ENCODE assay signal across 18 cellular contexts in the genomic region with DNA sequence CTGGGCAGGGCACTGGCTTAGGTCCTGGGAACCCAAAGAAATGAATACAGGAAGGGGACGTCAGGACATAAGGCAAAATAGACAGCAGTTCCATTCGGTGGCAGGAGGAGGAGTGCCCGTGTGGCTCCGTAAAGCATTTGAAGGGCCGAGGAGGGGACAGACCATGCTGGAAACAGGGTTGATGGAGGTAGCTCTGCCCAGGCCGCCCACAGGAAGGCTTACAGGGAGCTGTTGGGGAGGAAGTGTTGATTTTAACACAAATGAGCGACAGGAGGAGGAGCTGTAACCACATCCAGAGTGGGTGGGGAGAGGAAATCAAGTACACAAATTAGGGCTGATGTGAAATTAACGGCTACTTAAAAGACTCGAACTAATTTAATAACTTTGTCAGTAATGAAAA. TPM values are rescaled to one million over a fixed set of nuclear protein-coding genes. Genes with fewer than 3 reads are reported as not detected.
DNase-seq lines count a peak whose midpoint lies in the region; ATAC-seq and TF ChIP-seq lines count a peak whose summit lies in the region.
"Had no signal": no experiment of that assay in that cellular context is flagged by ENCODE, and none has a peak within 500 bp of the region (broad histone marks: within the 10 kb centered on the region; RNA-seq: fewer than 3 reads in every experiment).

No MANE protein-coding gene starts in this region.

- no peak for TF ChIP-seq CTCF in chondrocyte (IDR thresholded peaks at IDR 0.05)
- TF ChIP-seq CTCF in neural progenitor cell (IDR thresholded peaks at IDR 0.05): no peak

- peaks cover 3% of the 10 kb centered on the region for H3K4me1 Mint-ChIP-seq in activated naive CD8-positive, alpha-beta T cell treated with anti-CD3 and anti-CD28 coated beads, Interleukin-2, amount 10 ng/mL, durations not matched to agents 7 days and 5 days
- no peaks in the 10 kb centered on the region for H3K4me1 Mint-ChIP-seq in activated naive CD8-positive, alpha-beta T cell treated with anti-CD3 and anti-CD28 coated beads for 36 hours
- H3K4me1 Mint-ChIP-seq in chondrocyte (ENCODE audit: low read depth) (no peaks in the 10 kb centered on the region), neural progenitor cell (peaks cover 10% of the 10 kb centered on the region)

- peak overlapping the region; percentile 31 for H3K27ac Mint-ChIP-seq in activated naive CD8-positive, alpha-beta T cell treated with anti-CD3 and anti-CD28 coated beads, Interleukin-2, amount 10 ng/mL, durations not matched to agents 7 days and 5 days
- no peak overlapping the region for H3K27ac Mint-ChIP-seq in activated naive CD8-positive, alpha-beta T cell treated with anti-CD3 and anti-CD28 coated beads for 36 hours
- H3K27ac Mint-ChIP-seq in chondrocyte (ENCODE audit: unreplicated experiment) (no peak overlapping the region), neural progenitor cell (peak overlapping the region; percentile 4)

- DNase-seq in activated naive CD8-positive, alpha-beta T cell treated with anti-CD3 and anti-CD28 coated beads, Interleukin-2, amount 10 ng/mL, durations not matched to agents 7 days and 5 days: no peak
- no peak for DNase-seq in activated naive CD8-positive, alpha-beta T cell treated with anti-CD3 and anti-CD28 coated beads for 36 hours
- DNase-seq in chondrocyte (ENCODE audit: low spot score): peak; percentile 32
- no peak for DNase-seq in neural progenitor cell (ENCODE audit: low spot score)
- no peak for DNase-seq in GOT3 (lab: John Stamatoyannopoulos, UW)
- DNase-seq: BE2C, NCI-H1417 treated with DMSO at 0.1 percent for 48 hours, NCI-H187 treated with DMSO at 0.1 percent for 48 hours, NCI-H2227 treated with DMSO at 0.1 percent for 48 hours, NCI-H510A treated with DMSO at 0.1 percent for 48 hours, NCI-H82, OCI-M1, SHP77 treated with DMSO at 0.1 percent for 48 hours had no signal

- H3K27ac ChIP-seq in neural progenitor cell: no peak overlapping the region
- H3K27ac ChIP-seq: KMS-11 had no signal

- no peak overlapping the region for H2AFZ ChIP-seq in neural progenitor cell (replicated peaks)

- peaks cover 7% of the 10 kb centered on the region for H3K9me3 ChIP-seq in neural progenitor cell (ENCODE audit: low read depth)
- H3K9me3 ChIP-seq: BE2C had no signal

- H3K9ac ChIP-seq in neural progenitor cell: no peak overlapping the region
- H3K9ac ChIP-seq: KMS-11 had no signal

- no peaks in the 10 kb centered on the region for H4K20me1 ChIP-seq in neural progenitor cell (ENCODE audit: low read depth)

- peaks cover 5% of the 10 kb centered on the region for H3K9me3 Mint-ChIP-seq in activated naive CD8-positive, alpha-beta T cell treated with anti-CD3 and anti-CD28 coated beads, Interleukin-2, amount 10 ng/mL, durations not matched to agents 7 days and 5 days
- H3K9me3 Mint-ChIP-seq in activated naive CD8-positive, alpha-beta T cell treated with anti-CD3 and anti-CD28 coated beads for 36 hours: peaks cover 2% of the 10 kb centered on the region
- H3K9me3 Mint-ChIP-seq in chondrocyte (ENCODE audit: low read depth) (peaks cover 11% of the 10 kb centered on the region), neural progenitor cell (peaks cover 10% of the 10 kb centered on the region)

- POLR2A ChIA-PET in activated naive CD8-positive, alpha-beta T cell treated with anti-CD3 and anti-CD28 coated beads, Interleukin-2, amount 10 ng/mL, durations not matched to agents 7 days and 5 days (lab: Charles Lee): no interaction called here

- H3K27me3 Mint-ChIP-seq in activated naive CD8-positive, alpha-beta T cell treated with anti-CD3 and anti-CD28 coated beads, Interleukin-2, amount 10 ng/mL, durations not matched to agents 7 days and 5 days: peaks cover 5% of the 10 kb centered on the region
- H3K27me3 Mint-ChIP-seq in activated naive CD8-positive, alpha-beta T cell treated with anti-CD3 and anti-CD28 coated beads for 36 hours: peaks cover 32% of the 10 kb centered on the region
- peaks cover 22% of the 10 kb centered on the region for H3K27me3 Mint-ChIP-seq in chondrocyte (ENCODE audit: low read depth)
- peaks cover 3% of the 10 kb centered on the region for H3K27me3 Mint-ChIP-seq in neural progenitor cell (ENCODE audit: insufficient read depth, low read depth)

- ATAC-seq in activated naive CD8-positive, alpha-beta T cell treated with anti-CD3 and anti-CD28 coated beads, Interleukin-2, amount 10 ng/mL, durations not matched to agents 7 days and 5 days (ENCODE audit: low read depth): no peak
- ATAC-seq in GM18858 (IDR thresholded peaks at IDR 0.05; ENCODE audit: unreplicated experiment) (no peak), HG03469 (IDR thresholded peaks at IDR 0.05; ENCODE audit: unreplicated experiment) (no peak)

- no peaks in the 10 kb centered on the region for H3K79me2 ChIP-seq in neural progenitor cell (ENCODE audit: low read depth)

- peaks cover 9% of the 10 kb centered on the region for H3K4me1 ChIP-seq in neural progenitor cell
- H3K4me1 ChIP-seq: BE2C had no signal

- no peaks in the 10 kb centered on the region for H3F3A ChIP-seq in neural progenitor cell (ENCODE audit: low read depth)

- H3K36me3 ChIP-seq in neural progenitor cell: no peaks in the 10 kb centered on the region
- H3K36me3 ChIP-seq: BE2C had no signal

- H3K36me3 Mint-ChIP-seq in activated naive CD8-positive, alpha-beta T cell treated with anti-CD3 and anti-CD28 coated beads, Interleukin-2, amount 10 ng/mL, durations not matched to agents 7 days and 5 days: no peaks in the 10 kb centered on the region
- H3K36me3 Mint-ChIP-seq in activated naive CD8-positive, alpha-beta T cell treated with anti-CD3 and anti-CD28 coated beads for 36 hours: no peaks in the 10 kb centered on the region
- H3K36me3 Mint-ChIP-seq in chondrocyte (ENCODE audit: low read depth): no peaks in the 10 kb centered on the region
- no peaks in the 10 kb centered on the region for H3K36me3 Mint-ChIP-seq in neural progenitor cell

- no peak overlapping the region for H3K4me3 ChIP-seq in neural progenitor cell

- no peak overlapping the region for H3K4me3 Mint-ChIP-seq in activated naive CD8-positive, alpha-beta T cell treated with anti-CD3 and anti-CD28 coated beads, Interleukin-2, amount 10 ng/mL, durations not matched to agents 7 days and 5 days
- H3K4me3 Mint-ChIP-seq in activated naive CD8-positive, alpha-beta T cell treated with anti-CD3 and anti-CD28 coated beads for 36 hours: no peak overlapping the region
- no peak overlapping the region for H3K4me3 Mint-ChIP-seq in chondrocyte (ENCODE audit: unreplicated experiment)
- H3K4me3 Mint-ChIP-seq in neural progenitor cell: no peak overlapping the region

- no peak overlapping the region for H3K4me2 ChIP-seq in neural progenitor cell
- H3K4me2 ChIP-seq: KMS-11 had no signal

- no peaks in the 10 kb centered on the region for H3K27me3 ChIP-seq in neural progenitor cell

RNA-seq across cellular contexts. Expression of a gene that starts 54.6 kb away (rescaled TPM):
- total RNA-seq in activated naive CD8-positive, alpha-beta T cell treated with anti-CD3 and anti-CD28 coated beads, Interleukin-2, amount 10 ng/mL, durations not matched to agents 7 days and 5 days: not detected
- total RNA-seq in activated naive CD8-positive, alpha-beta T cell treated with anti-CD3 and anti-CD28 coated beads for 36 hours: not detected
- total RNA-seq in chondrocyte (not detected in 3 replicates), neural progenitor cell (ENCODE audit: low replicate concordance) (0.30 and 1.6 TPM in 2 replicates)
- total RNA-seq: HT-29, M059J had no signal

Comparison
In these comparisons a context has a peak if more than half of its experiments do, and no peak if none do; other contexts are left out.
1. H3K27ac Mint-ChIP-seq: peak in activated naive CD8-positive, alpha-beta T cell treated with anti-CD3 and anti-CD28 coated beads, Interleukin-2, amount 10 ng/mL, durations not matched to agents 7 days and 5 days (single experiment) and neural progenitor cell (single experiment); none in activated naive CD8-positive, alpha-beta T cell treated with anti-CD3 and anti-CD28 coated beads for 36 hours (single experiment) and chondrocyte (single experiment).